Comparison of ENCODE assay signal across 8 cellular contexts in genomic region chr2:28408764-28409599, GRCh38. TPM values are rescaled to one million over a fixed set of nuclear protein-coding genes. Genes with fewer than 3 reads are reported as not detected.
DNase-seq lines count a peak whose midpoint lies in the region; ATAC-seq and TF ChIP-seq lines count a peak whose summit lies in the region.

No MANE protein-coding gene starts in this region.

- no peaks in the 10 kb centered on the region for H3K9me3 ChIP-seq in sigmoid colon

- CTCF ChIA-PET in Calu3 (lab: Charles Lee), result interaction anchor here (0.6 to 1.7 kb wide), 4 partner anchors 11 to 1129 kb away, joined by 3 to 5 read pairs (median 3); no protein-coding TSS in a partner anchor

- peaks cover 0 to 84% (median 59%) of the 10 kb centered on the region in 4 donors for H3K4me1 ChIP-seq in sigmoid colon

- H3K36me3 ChIP-seq in sigmoid colon, result peaks cover 92 to 100% (median 99%) of the 10 kb centered on the region in 4 donors

- no peaks in the 10 kb centered on the region for H3K27me3 Mint-ChIP-seq in Calu3 (ENCODE audit: unreplicated experiment)

- H3K27ac ChIP-seq in sigmoid colon, result peak overlapping the region in 3 of 4 donors; percentile 36 to 43 (median 40)

- 72 to 73% methylated on average over 26 of the region's 26 CpGs for WGBS in sigmoid colon, 2 donors

- H3K4me3 Mint-ChIP-seq in Calu3 (ENCODE audit: low read depth, unreplicated experiment), result peak overlapping the region; percentile 6

- no peak for TF ChIP-seq POLR2A in sigmoid colon (IDR thresholded peaks at IDR 0.05)

- no peak for TF ChIP-seq EP300 in sigmoid colon (IDR thresholded peaks at IDR 0.05)

- H3K4me3 ChIP-seq in sigmoid colon, result no peak overlapping the region

- peak; percentile 86 for DNase-seq in Calu3
- DNase-seq in activated CD4-positive, CD25-positive, alpha-beta regulatory T cell (lab: John Stamatoyannopoulos, UW), result peak; percentile 30 to 54 (median 46)
- peak; percentile 80 for DNase-seq in central memory CD4-positive, alpha-beta T cell
- DNase-seq in sigmoid colon, result peak; percentile 68
- DNase-seq in GM19240 (ENCODE audit: insufficient read length, low spot score), result no peak
- no peak for DNase-seq in DMS53 treated with DMSO at 0.1 percent for 48 hours (lab: John Stamatoyannopoulos, UW; ENCODE audit: unreplicated experiment)
- no peak for DNase-seq in SKM-1 (lab: John Stamatoyannopoulos, UW; ENCODE audit: unreplicated experiment)

- no TSS peak for BruUV-seq in Calu3 (replicated peaks; lab: Mats Ljungman, UMichigan)

- peak overlapping the region; percentile 55 for H3K27ac Mint-ChIP-seq in Calu3 (ENCODE audit: unreplicated experiment)

- peaks cover 87% of the 10 kb centered on the region for H3K36me3 Mint-ChIP-seq in Calu3 (ENCODE audit: insufficient read depth, unreplicated experiment)

- peaks cover 32% of the 10 kb centered on the region for H3K4me1 Mint-ChIP-seq in Calu3 (ENCODE audit: low read depth, unreplicated experiment)

- no peaks in the 10 kb centered on the region for H3K9me3 Mint-ChIP-seq in Calu3 (ENCODE audit: low read depth, unreplicated experiment)

- TF ChIP-seq CTCF in Calu3 (IDR thresholded peaks at IDR 0.05; ENCODE audit: unreplicated experiment) (no peak), sigmoid colon (IDR thresholded peaks at IDR 0.05) (no peak)

- H3K27me3 ChIP-seq in sigmoid colon, result no peaks in the 10 kb centered on the region

- intact Hi-C loops in Calu3 (cut with micrococcal nuclease; ENCODE audit: unreplicated experiment), result no loop called here
- intact Hi-C loops in sigmoid colon (cut with DNase I), result no loop called here

- ATAC-seq in HG02852 (IDR thresholded peaks at IDR 0.05; ENCODE audit: unreplicated experiment), result no peak

RNA-seq across cellular contexts. Expression of gene FOSL2, which starts 16.3 kb away (rescaled TPM):
- total RNA-seq in Calu3 (2022), result 53.7 and 57.3 TPM in 2 replicates
- 100 to 1,000 TPM in 1 of 4 donors, 10 to 100 TPM in 3; 38.9 to 208 (median 67.3) TPM for total RNA-seq in sigmoid colon
- polyA plus RNA-seq in sigmoid colon, result 10 to 100 TPM; 30.0 to 66.2 (median 55.0) TPM

Comparison
In these comparisons a context has a peak if more than half of its experiments do, and no peak if none do; other contexts are left out.
1. DNase-seq: peak in Calu3 (single experiment), activated CD4-positive, CD25-positive, alpha-beta regulatory T cell (4 of 4), central memory CD4-positive, alpha-beta T cell (single experiment) and sigmoid colon (single experiment); none in GM19240 (single experiment), DMS53 treated with DMSO at 0.1 percent for 48 hours (single experiment) and SKM-1 (single experiment).